ENCODE assay signal across 13 cellular contexts in genomic region chr13:99995503-99996176, GRCh38. TPM values are rescaled to one million over a fixed set of nuclear protein-coding genes. Genes with fewer than 3 reads are reported as not detected.
A peak's percentile ranks its signal among the peaks of the same experiment; 100 is the strongest.
DNase-seq lines count a peak whose midpoint lies in the region; ATAC-seq and TF ChIP-seq lines count a peak whose summit lies in the region.
"Had no signal": no experiment of that assay in that cellular context is flagged by ENCODE, and none has a peak within 500 bp of the region (broad histone marks: within the 10 kb centered on the region; RNA-seq: fewer than 3 reads in every experiment).

No MANE protein-coding gene starts in this region.

- DNase-seq in SK-N-SH (no peak), NCI-H146 (lab: John Stamatoyannopoulos, UW) (peak; percentile 72), choroid plexus epithelial cell (ENCODE audit: low read depth) (peak; percentile 78), pons (ENCODE audit: low spot score) (peak; percentile 19), tibial nerve (ENCODE audit: low spot score in 2 of 2) (no peak)
- DNase-seq: activated CD4-positive, alpha-beta memory T cell treated with anti-CD3 and anti-CD28 coated beads for 36 hours; amniotic stem cell had no signal

- H3K9ac ChIP-seq in SK-N-SH = no peak overlapping the region

- ATAC-seq in SK-N-SH treated with all-trans-retinoic acid at 6 μM for 48 hours = no peak
- no peak for ATAC-seq in GM18505 (IDR thresholded peaks at IDR 0.05; ENCODE audit: unreplicated experiment)
- no peak for ATAC-seq in GM18520 (IDR thresholded peaks at IDR 0.05; ENCODE audit: unreplicated experiment)
- ATAC-seq: foreskin keratinocyte, Right ventricle myocardium inferior had no signal

- H3K4me2 ChIP-seq in SK-N-SH = no peak overlapping the region

- H3K9me3 ChIP-seq in SK-N-SH = no peaks in the 10 kb centered on the region
- peaks cover 0 to 7% (median 0%) of the 10 kb centered on the region in 4 donors for H3K9me3 ChIP-seq in tibial nerve

- peaks cover 93% of the 10 kb centered on the region for H3K27me3 ChIP-seq in SK-N-SH (ENCODE audit: insufficient read depth)
- H3K27me3 ChIP-seq in tibial nerve = peaks cover 13 to 99% of the 10 kb centered on the region in 2 donors

- POLR2A ChIA-PET in SK-N-SH (lab: Yijun Ruan, JAX) = no interaction called here

- 13% methylated on average over 17 of the region's 17 CpGs for WGBS in SK-N-SH (ENCODE audit: low lambda C conversion rate)
- 4 to 6% methylated on average over 17 of the region's 17 CpGs for WGBS in tibial nerve, 2 donors

- TF ChIP-seq POLR2A in tibial nerve (IDR thresholded peaks at IDR 0.05) = no peak
- TF ChIP-seq POLR2A in GM18505 (IDR thresholded peaks at IDR 0.05; ENCODE audit: borderline replicate concordance, extremely low read depth, insufficient read depth, insufficient read length) = no peak

- CTCF ChIA-PET in SK-N-SH (lab: Yijun Ruan, JAX) = interaction anchor here (0.9 to 1.8 kb wide), 2 partner anchors 9 to 238 kb away, joined by 3 to 4 read pairs; no protein-coding TSS in a partner anchor

- H3K4me3 ChIP-seq in SK-N-SH (ENCODE audit: low read depth in 2 of 2, low read length in 1 of 2) (no peak overlapping the region), choroid plexus epithelial cell (ENCODE audit: low read depth, low read length) (peak overlapping the region; percentile 54), tibial nerve (no peak overlapping the region)

- no peaks in the 10 kb centered on the region for H3K36me3 ChIP-seq in SK-N-SH (replicated peaks in 1 of 2; ENCODE audit: control insufficient read depth in 1 of 2, insufficient read depth in 2 of 2, low read length in 1 of 2)
- no peaks in the 10 kb centered on the region for H3K36me3 ChIP-seq in tibial nerve

- no peaks in the 10 kb centered on the region for H4K20me1 ChIP-seq in SK-N-SH (ENCODE audit: insufficient read depth)

- TF ChIP-seq CTCF in SK-N-SH (IDR thresholded peaks at IDR 0.05) (no peak), choroid plexus epithelial cell (conservative IDR thresholded peaks at IDR 0.05; ENCODE audit: low read depth, low read length) (no peak), tibial nerve (IDR thresholded peaks at IDR 0.05) (no peak)

- H2AFZ ChIP-seq in SK-N-SH (ENCODE audit: low read depth) = no peak overlapping the region

- no peaks in the 10 kb centered on the region for H3K9me2 ChIP-seq in SK-N-SH

- no peaks in the 10 kb centered on the region for H3K4me1 ChIP-seq in SK-N-SH (ENCODE audit: control insufficient read depth in 1 of 2, insufficient read depth in 2 of 2, low read depth in 1 of 2, low read length in 1 of 2)
- H3K4me1 ChIP-seq in tibial nerve = peaks cover 0 to 24% (median 0%) of the 10 kb centered on the region in 4 donors

- H3K79me2 ChIP-seq in SK-N-SH (ENCODE audit: insufficient read depth) = no peaks in the 10 kb centered on the region

- TF ChIP-seq RAD21 in SK-N-SH (IDR thresholded peaks at IDR 0.05; ENCODE audit: low read length) = no peak

- TF ChIP-seq EP300 in SK-N-SH (IDR thresholded peaks at IDR 0.05; ENCODE audit: borderline replicate concordance in 1 of 2, low read depth in 1 of 2, low read length in 1 of 2) (no peak), tibial nerve (IDR thresholded peaks at IDR 0.05) (peak in 1 of 2 donors; percentile 88)

- no peak overlapping the region for H3K27ac ChIP-seq in SK-N-SH (ENCODE audit: low read depth in 2 of 2, low read length in 1 of 2)
- H3K27ac ChIP-seq in tibial nerve = no peak overlapping the region
- H3K27ac ChIP-seq: foreskin keratinocyte had no signal

- H3F3A ChIP-seq in SK-N-SH (replicated peaks; ENCODE audit: insufficient read depth) = peaks cover 4% of the 10 kb centered on the region

TF ChIP-seq in SK-N-SH, 30 proteins besides CTCF, POLR2A, EP300 and RAD21:
- TF ChIP-seq SIN3A (IDR thresholded peaks at IDR 0.05; ENCODE audit: borderline replicate concordance, low read depth, low read length) (no peak), SMC3 (IDR thresholded peaks at IDR 0.05; ENCODE audit: low read depth, low read length) (no peak), JUND (IDR thresholded peaks at IDR 0.05) (no peak), POLR2AphosphoS5 (IDR thresholded peaks at IDR 0.05; ENCODE audit: low read depth, low read length) (peak; percentile 26; the same call in 1 of the 2 replicates), NRF1 (IDR thresholded peaks at IDR 0.05; ENCODE audit: low read depth, low read length) (no peak), GABPA (IDR thresholded peaks at IDR 0.05; ENCODE audit: low read depth) (no peak), FOXM1 (IDR thresholded peaks at IDR 0.05; ENCODE audit: low read depth) (no peak)

TF ChIP-seq in SK-N-SH treated with all-trans-retinoic acid at 6 μM for 48 hours, 23 proteins besides CTCF, POLR2A, EP300 and RAD21:
- TF ChIP-seq, protein P1, sequence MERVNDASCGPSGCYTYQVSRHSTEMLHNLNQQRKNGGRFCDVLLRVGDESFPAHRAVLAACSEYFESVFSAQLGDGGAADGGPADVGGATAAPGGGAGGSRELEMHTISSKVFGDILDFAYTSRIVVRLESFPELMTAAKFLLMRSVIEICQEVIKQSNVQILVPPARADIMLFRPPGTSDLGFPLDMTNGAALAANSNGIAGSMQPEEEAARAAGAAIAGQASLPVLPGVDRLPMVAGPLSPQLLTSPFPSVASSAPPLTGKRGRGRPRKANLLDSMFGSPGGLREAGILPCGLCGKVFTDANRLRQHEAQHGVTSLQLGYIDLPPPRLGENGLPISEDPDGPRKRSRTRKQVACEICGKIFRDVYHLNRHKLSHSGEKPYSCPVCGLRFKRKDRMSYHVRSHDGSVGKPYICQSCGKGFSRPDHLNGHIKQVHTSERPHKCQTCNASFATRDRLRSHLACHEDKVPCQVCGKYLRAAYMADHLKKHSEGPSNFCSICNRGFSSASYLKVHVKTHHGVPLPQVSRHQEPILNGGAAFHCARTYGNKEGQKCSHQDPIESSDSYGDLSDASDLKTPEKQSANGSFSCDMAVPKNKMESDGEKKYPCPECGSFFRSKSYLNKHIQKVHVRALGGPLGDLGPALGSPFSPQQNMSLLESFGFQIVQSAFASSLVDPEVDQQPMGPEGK (CRISPR knock-in tag; IDR thresholded peaks at IDR 0.05; ENCODE audit: borderline replicate concordance) = no peak
- TF ChIP-seq ZFP3 (CRISPR knock-in tag; IDR thresholded peaks at IDR 0.05) (no peak), CSDC2 (CRISPR knock-in tag; IDR thresholded peaks at IDR 0.05) (no peak), OSR1 (CRISPR knock-in tag; IDR thresholded peaks at IDR 0.05) (no peak), ZFP30 (CRISPR knock-in tag; IDR thresholded peaks at IDR 0.05) (no peak), ARNTL (CRISPR knock-in tag; IDR thresholded peaks at IDR 0.05; ENCODE audit: borderline replicate concordance, low read depth) (no peak), BACH2 (CRISPR knock-in tag; IDR thresholded peaks at IDR 0.05; ENCODE audit: borderline replicate concordance) (no peak), RARB (CRISPR knock-in tag; IDR thresholded peaks at IDR 0.05) (no peak)
- TF ChIP-seq, protein P2, sequence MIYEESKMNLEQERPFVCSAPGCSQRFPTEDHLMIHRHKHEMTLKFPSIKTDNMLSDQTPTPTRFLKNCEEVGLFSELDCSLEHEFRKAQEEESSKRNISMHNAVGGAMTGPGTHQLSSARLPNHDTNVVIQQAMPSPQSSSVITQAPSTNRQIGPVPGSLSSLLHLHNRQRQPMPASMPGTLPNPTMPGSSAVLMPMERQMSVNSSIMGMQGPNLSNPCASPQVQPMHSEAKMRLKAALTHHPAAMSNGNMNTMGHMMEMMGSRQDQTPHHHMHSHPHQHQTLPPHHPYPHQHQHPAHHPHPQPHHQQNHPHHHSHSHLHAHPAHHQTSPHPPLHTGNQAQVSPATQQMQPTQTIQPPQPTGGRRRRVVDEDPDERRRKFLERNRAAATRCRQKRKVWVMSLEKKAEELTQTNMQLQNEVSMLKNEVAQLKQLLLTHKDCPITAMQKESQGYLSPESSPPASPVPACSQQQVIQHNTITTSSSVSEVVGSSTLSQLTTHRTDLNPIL (CRISPR knock-in tag; IDR thresholded peaks at IDR 0.05; ENCODE audit: low read depth) = no peak
- TF ChIP-seq, protein P3, sequence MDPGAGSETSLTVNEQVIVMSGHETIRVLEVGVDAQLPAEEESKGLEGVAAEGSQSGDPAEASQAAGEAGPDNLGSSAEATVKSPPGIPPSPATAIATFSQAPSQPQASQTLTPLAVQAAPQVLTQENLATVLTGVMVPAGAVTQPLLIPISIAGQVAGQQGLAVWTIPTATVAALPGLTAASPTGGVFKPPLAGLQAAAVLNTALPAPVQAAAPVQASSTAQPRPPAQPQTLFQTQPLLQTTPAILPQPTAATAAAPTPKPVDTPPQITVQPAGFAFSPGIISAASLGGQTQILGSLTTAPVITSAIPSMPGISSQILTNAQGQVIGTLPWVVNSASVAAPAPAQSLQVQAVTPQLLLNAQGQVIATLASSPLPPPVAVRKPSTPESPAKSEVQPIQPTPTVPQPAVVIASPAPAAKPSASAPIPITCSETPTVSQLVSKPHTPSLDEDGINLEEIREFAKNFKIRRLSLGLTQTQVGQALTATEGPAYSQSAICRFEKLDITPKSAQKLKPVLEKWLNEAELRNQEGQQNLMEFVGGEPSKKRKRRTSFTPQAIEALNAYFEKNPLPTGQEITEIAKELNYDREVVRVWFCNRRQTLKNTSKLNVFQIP (CRISPR knock-in tag; IDR thresholded peaks at IDR 0.05; ENCODE audit: borderline replicate concordance, low read depth) = no peak
- TF ChIP-seq, protein P4, sequence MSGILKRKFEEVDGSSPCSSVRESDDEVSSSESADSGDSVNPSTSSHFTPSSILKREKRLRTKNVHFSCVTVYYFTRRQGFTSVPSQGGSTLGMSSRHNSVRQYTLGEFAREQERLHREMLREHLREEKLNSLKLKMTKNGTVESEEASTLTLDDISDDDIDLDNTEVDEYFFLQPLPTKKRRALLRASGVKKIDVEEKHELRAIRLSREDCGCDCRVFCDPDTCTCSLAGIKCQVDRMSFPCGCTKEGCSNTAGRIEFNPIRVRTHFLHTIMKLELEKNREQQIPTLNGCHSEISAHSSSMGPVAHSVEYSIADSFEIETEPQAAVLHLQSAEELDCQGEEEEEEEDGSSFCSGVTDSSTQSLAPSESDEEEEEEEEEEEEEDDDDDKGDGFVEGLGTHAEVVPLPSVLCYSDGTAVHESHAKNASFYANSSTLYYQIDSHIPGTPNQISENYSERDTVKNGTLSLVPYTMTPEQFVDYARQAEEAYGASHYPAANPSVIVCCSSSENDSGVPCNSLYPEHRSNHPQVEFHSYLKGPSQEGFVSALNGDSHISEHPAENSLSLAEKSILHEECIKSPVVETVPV (CRISPR knock-in tag; IDR thresholded peaks at IDR 0.05) = no peak

RNA-seq across cellular contexts. Expression of gene ZIC2, which starts 14.1 kb away (rescaled TPM):
- polyA plus RNA-seq in SK-N-SH (2012; rRNA removed) = not detected in 2 replicates
- polyA plus RNA-seq in SK-N-SH (2012; cell fraction: cytosol; rRNA removed) = not detected in 2 replicates
- polyA plus RNA-seq in SK-N-SH (2012; cell fraction: nucleus; rRNA removed) = not detected in 2 replicates
- not detected for total RNA-seq in tibial nerve
- total RNA-seq: activated CD4-positive, alpha-beta memory T cell treated with anti-CD3 and anti-CD28 coated beads for 36 hours; foreskin keratinocyte; Right ventricle myocardium inferior had no signal
- polyA plus RNA-seq: BJ, foreskin keratinocyte had no signal

RNA-seq across cellular contexts. Expression of gene ZIC5, which starts 24.1 kb away (rescaled TPM):
- polyA plus RNA-seq in SK-N-SH (2012; rRNA removed) = not detected in 2 replicates
- not detected in 2 replicates for polyA plus RNA-seq in SK-N-SH (2012; cell fraction: cytosol; rRNA removed)
- not detected in 2 replicates for polyA plus RNA-seq in SK-N-SH (2012; cell fraction: nucleus; rRNA removed)
- total RNA-seq in tibial nerve = not detected
- total RNA-seq: activated CD4-positive, alpha-beta memory T cell treated with anti-CD3 and anti-CD28 coated beads for 36 hours; foreskin keratinocyte; Right ventricle myocardium inferior had no signal
- polyA plus RNA-seq: BJ, foreskin keratinocyte had no signal

Comparison
In these comparisons a context has a peak if more than half of its experiments do, and no peak if none do; other contexts are left out.
1. DNase-seq: peak in NCI-H146 (single experiment), choroid plexus epithelial cell (single experiment) and pons (single experiment); none in SK-N-SH (single experiment) and tibial nerve (0 of 2).